1 cellular context compared by ENCODE assay signal in genomic region chr6:52231411-52232127, GRCh38.
TF ChIP-seq lines count a peak whose summit lies in the region.

No MANE protein-coding gene starts in this region.

TF ChIP-seq in GM12878, 131 proteins besides CTCF, POLR2A, EP300 and RAD21 (continued from another document and continues in another):
- TF ChIP-seq E2F8 (IDR thresholded peaks at IDR 0.05; ENCODE audit: low read depth, partially characterized antibody) (no peak), CHD2 (IDR thresholded peaks at IDR 0.05; ENCODE audit: borderline replicate concordance, low read depth, low read length) (peak; percentile 44; the same call in 1 of the 2 replicates), EGR1 (IDR thresholded peaks at IDR 0.05; ENCODE audit: borderline replicate concordance in 1 of 2, low read depth in 2 of 2, low read length in 2 of 2) (no peak), ZNF592 (IDR thresholded peaks at IDR 0.05) (no peak), FOS (IDR thresholded peaks at IDR 0.05; ENCODE audit: borderline replicate concordance, extremely low read depth, insufficient read length) (no peak), E4F1 (IDR thresholded peaks at IDR 0.05; ENCODE audit: borderline replicate concordance, partially characterized antibody) (no peak), ZNF687 (IDR thresholded peaks at IDR 0.05) (no peak), BHLHE40 (IDR thresholded peaks at IDR 0.05; ENCODE audit: borderline replicate concordance in 1 of 2, low read depth in 2 of 2, low read length in 1 of 2) (peak; percentile 46 to 84; a peak in 2 of 4 replicates), NBN (IDR thresholded peaks at IDR 0.05) (peak; percentile 74; the same call in 1 of the 2 replicates), MTA2 (IDR thresholded peaks at IDR 0.05; ENCODE audit: low read depth) (peak; percentile 92), MEF2A (IDR thresholded peaks at IDR 0.05; ENCODE audit: insufficient read depth, low read depth, low read length) (0 out of 2 replicates have a peak, but pooled peaks have one; percentile 47), STAT1 (conservative IDR thresholded peaks at IDR 0.05) (no peak), TBL1XR1 (IDR thresholded peaks at IDR 0.05; ENCODE audit: low read depth, low read length) (no peak), HDAC6 (IDR thresholded peaks at IDR 0.05; ENCODE audit: unreplicated experiment) (no peak), ZNF384 (IDR thresholded peaks at IDR 0.05; ENCODE audit: borderline replicate concordance, low read depth, low read length) (no peak), MXI1 (IDR thresholded peaks at IDR 0.05; ENCODE audit: low read depth, low read length) (no peak), NRF1 (conservative IDR thresholded peaks at IDR 0.05; ENCODE audit: low read depth, low read length) (no peak), SKIL (IDR thresholded peaks at IDR 0.05; ENCODE audit: low read depth, poor library complexity, severe bottlenecking) (peak; percentile 88), KAT2A (conservative IDR thresholded peaks at IDR 0.05; ENCODE audit: control insufficient read depth, low read depth, low read length) (no peak), DPF2 (IDR thresholded peaks at IDR 0.05) (peak; percentile 69), KDM1A (IDR thresholded peaks at IDR 0.05; ENCODE audit: borderline replicate concordance) (no peak), SMC3 (IDR thresholded peaks at IDR 0.05; ENCODE audit: borderline replicate concordance, low read length) (no peak), IKZF1 (conservative IDR thresholded peaks at IDR 0.05) (peak; percentile 69), PML (IDR thresholded peaks at IDR 0.05; ENCODE audit: low read length) (no peak), SUPT20H (IDR thresholded peaks at IDR 0.05; ENCODE audit: borderline replicate concordance, control insufficient read depth, low read depth, low read length) (no peak), SIX5 (IDR thresholded peaks at IDR 0.05; ENCODE audit: low read depth, low read length, severe bottlenecking) (no peak), CEBPZ (IDR thresholded peaks at IDR 0.05; ENCODE audit: low read depth, low read length) (no peak), EED (IDR thresholded peaks at IDR 0.05; ENCODE audit: low read depth) (no peak), ZNF622 (IDR thresholded peaks at IDR 0.05) (no peak), CBX3 (IDR thresholded peaks at IDR 0.05; ENCODE audit: borderline replicate concordance, low read depth) (no peak), YBX1 (IDR thresholded peaks at IDR 0.05) (no peak), MYB (IDR thresholded peaks at IDR 0.05; ENCODE audit: borderline replicate concordance, low read depth, low read length) (no peak), CEBPB (IDR thresholded peaks at IDR 0.05; ENCODE audit: borderline replicate concordance in 1 of 2, low read depth in 2 of 2, low read length in 2 of 2) (no peak), ZBTB33 (IDR thresholded peaks at IDR 0.05) (no peak), GATAD2B (conservative IDR thresholded peaks at IDR 0.05; ENCODE audit: low read depth) (peak; percentile 62; the same call in 1 of the 2 replicates), NR2C2 (IDR thresholded peaks at IDR 0.05; ENCODE audit: borderline replicate concordance, control insufficient read depth, insufficient read length, low read depth) (no peak)
